ENCODE assay signal across 20 cellular contexts in the genomic region with DNA sequence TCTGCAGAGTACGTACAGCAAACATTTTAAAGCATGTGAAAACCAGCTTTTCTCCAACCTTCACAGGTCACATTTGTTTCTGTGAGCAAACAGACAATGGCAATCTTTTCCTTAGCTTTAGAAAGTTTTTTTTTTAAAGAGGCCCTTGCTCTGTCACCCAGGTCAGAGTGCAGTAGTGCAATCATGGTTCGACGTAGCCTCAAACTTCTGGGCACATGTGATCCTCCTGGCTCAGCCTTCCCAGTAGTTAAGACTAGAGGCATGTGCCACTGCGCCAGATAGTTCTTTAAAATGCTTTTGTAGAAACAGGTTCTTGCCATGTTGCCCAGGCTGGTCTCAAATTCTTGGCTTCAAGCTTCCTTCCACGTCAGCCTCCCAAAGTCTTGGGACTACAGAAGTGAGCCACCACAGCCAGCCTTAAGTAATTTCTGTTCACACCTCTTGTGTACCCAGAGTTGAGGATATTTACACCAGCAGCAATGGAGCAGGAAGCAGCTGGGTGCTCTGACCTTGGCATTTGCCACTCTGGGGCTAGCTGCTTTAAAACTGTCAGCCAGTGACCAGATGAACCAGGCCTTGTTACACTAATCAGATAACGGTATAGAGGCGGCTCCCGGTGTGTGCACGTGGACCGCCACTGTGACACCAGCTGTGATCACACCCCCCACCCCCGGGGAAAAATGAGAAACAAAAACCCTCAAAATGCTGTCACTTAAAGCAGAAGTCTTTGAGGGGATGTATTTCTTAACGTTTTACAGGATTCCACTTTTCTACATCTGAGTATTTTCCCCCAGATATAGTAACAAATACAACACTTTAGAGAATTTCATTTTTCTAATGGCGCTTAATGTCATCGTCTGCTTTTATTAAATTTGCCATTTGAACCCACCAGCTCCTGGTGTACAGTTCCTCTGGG.
DNase-seq lines count a peak whose midpoint lies in the region; ATAC-seq, FAIRE-seq and TF ChIP-seq lines count a peak whose summit lies in the region.
"Had no signal": no experiment of that assay in that cellular context is flagged by ENCODE, and none has a peak within 500 bp of the region (broad histone marks: within the 10 kb centered on the region; RNA-seq: fewer than 3 reads in every experiment).

No MANE protein-coding gene starts in this region.

- H4K20me1 ChIP-seq in K562 (replicated peaks; ENCODE audit: control insufficient read depth, insufficient read depth, low read length): no peaks in the 10 kb centered on the region

- FAIRE-seq in K562 (lab: Jason Lieb, UNC): peak; percentile 40
- FAIRE-seq: G401.6, GM12892 had no signal

- H2AFZ ChIP-seq in K562 (ENCODE audit: low read depth, low read length): no peak overlapping the region
- H2AFZ ChIP-seq: GM23248 had no signal

- peak; percentile 18 for DNase-seq in DMS53 (lab: John Stamatoyannopoulos, UW)
- no peak for DNase-seq in DMS53 treated with DMSO at 0.1 percent for 48 hours (lab: John Stamatoyannopoulos, UW; ENCODE audit: unreplicated experiment)
- DNase-seq in NCI-H82 treated with DMSO at 0.1 percent for 48 hours (lab: John Stamatoyannopoulos, UW; ENCODE audit: unreplicated experiment): peak; percentile 71
- DNase-seq in K562 (ENCODE audit: extremely low read depth in 1 of 4, low spot score in 3 of 4): peak in 3 of 4 experiments; percentile 11 to 45 (median 23)
- DNase-seq in sciatic nerve (ENCODE audit: low spot score): no peak
- no peak for DNase-seq in T-helper 17 cell
- no peak for DNase-seq in SKM-1 treated with dmso at 0.1 percent for 144 hours (lab: John Stamatoyannopoulos, UW; ENCODE audit: unreplicated experiment)
- DNase-seq: C1 segment of cervical spinal cord, COR-L47, DMS79 treated with DMSO at 0.1 percent for 48 hours, GM23248, MG63, NCI-H1105 treated with DMSO at 0.1 percent for 48 hours, NCI-H1930, NCI-H510A treated with DMSO at 0.1 percent for 48 hours, PC-3 had no signal

- CTCF ChIA-PET in K562 (lab: Yijun Ruan, JAX; ENCODE audit: low intra/inter-chr PET ratio): no interaction called here

- in situ Hi-C loops in K562 (cut with MboI): no loop called here

- BruUV-seq in K562 (replicated peaks; lab: Mats Ljungman, UMichigan): no TSS peak

- H3K27me3 Mint-ChIP-seq in T-helper 17 cell: peaks cover 25% of the 10 kb centered on the region

- no peaks in the 10 kb centered on the region for H3K36me3 ChIP-seq in K562 (ENCODE audit: control insufficient read depth, insufficient read depth, low read length)
- H3K36me3 ChIP-seq: MG63 had no signal

- H3K9ac ChIP-seq in K562 (ENCODE audit: insufficient read depth in 1 of 2, low read depth in 2 of 2, low read length in 2 of 2): no peak overlapping the region
- H3K9ac ChIP-seq: GM23248 had no signal

- H3K4me3 Mint-ChIP-seq in T-helper 17 cell: no peak overlapping the region

- H3K4me3 ChIP-seq in K562: no peak overlapping the region
- H3K4me3 ChIP-seq: GM23248, MG63 had no signal

- peaks cover 2% of the 10 kb centered on the region for H3K4me1 Mint-ChIP-seq in T-helper 17 cell

- intact Hi-C loops in K562 (cut with micrococcal nuclease) (no loop called here), sciatic nerve (cut with DNase I) (no loop called here)

- TF ChIP-seq POLR2A in K562 (conservative IDR thresholded peaks at IDR 0.05): no peak

- TF ChIP-seq RAD21 in K562 (CRISPR knock-in tag; conservative IDR thresholded peaks at IDR 0.05 in 1 of 2, IDR thresholded peaks at IDR 0.05 in 1 of 2): no peak

- H3K27ac Mint-ChIP-seq in T-helper 17 cell: no peak overlapping the region

- WGBS in K562 (ENCODE audit: insufficient coverage, low coverage, missing lambda C conversion rate): 8% methylated on average over 14 of the region's 14 CpGs

- TF ChIP-seq CTCF in K562 (IDR thresholded peaks at IDR 0.05 in 2 of 3, conservative IDR thresholded peaks at IDR 0.05 in 1 of 3; ENCODE audit: insufficient read depth in 2 of 3, low read depth in 1 of 3, low read length in 3 of 3): no peak

- ATAC-seq in K562: peak; percentile 81
- ATAC-seq in sciatic nerve: peak; percentile 37
- no peak for ATAC-seq in GM21737 (IDR thresholded peaks at IDR 0.05; ENCODE audit: unreplicated experiment)
- no peak for ATAC-seq in T-helper 17 cell
- ATAC-seq: PC-3 had no signal

- POLR2A ChIA-PET in K562 (lab: Yijun Ruan, JAX): interaction anchor here (0.7 to 1.8 kb wide), 3 partner anchors 15 to 26 kb away, joined by 3 to 4 read pairs (median 4); no protein-coding TSS in a partner anchor

- peaks cover 54 to 68% of the 10 kb centered on the region in 2 experiments for H3K27me3 ChIP-seq in K562 (ENCODE audit: control insufficient read depth in 2 of 2, insufficient read depth in 2 of 2, low read length in 2 of 2)
- H3K27me3 ChIP-seq: MG63 had no signal

- no peak for TF ChIP-seq EP300 in K562 (IDR thresholded peaks at IDR 0.05; ENCODE audit: low read length)

- H3K27ac ChIP-seq in K562 (ENCODE audit: extremely low read depth, low read depth, low read length): no peak overlapping the region
- H3K27ac ChIP-seq: 22Rv1, GM23248 had no signal

- H3K79me2 ChIP-seq in K562 (ENCODE audit: control insufficient read depth, insufficient read depth, low read length): no peaks in the 10 kb centered on the region

- no peaks in the 10 kb centered on the region for H3K36me3 Mint-ChIP-seq in T-helper 17 cell (ENCODE audit: low read depth)

- no peaks in the 10 kb centered on the region for H3K9me1 ChIP-seq in K562 (ENCODE audit: control insufficient read depth, insufficient read depth, low read length)

- H3K4me2 ChIP-seq in K562 (ENCODE audit: insufficient read depth, low read length): no peak overlapping the region

- H3K4me1 ChIP-seq in K562 (replicated peaks in 1 of 2; ENCODE audit: control insufficient read depth in 2 of 2, insufficient read depth in 2 of 2, low read length in 2 of 2): no peaks in the 10 kb centered on the region; a peak in 1 of 5 replicates

- no peaks in the 10 kb centered on the region for H3K9me3 ChIP-seq in K562 (replicated peaks; ENCODE audit: control insufficient read depth, insufficient read depth, low read depth, low read length)
- no peaks in the 10 kb centered on the region for H3K9me3 ChIP-seq in T-helper 17 cell (ENCODE audit: control insufficient read depth, low read length, poor library complexity, severe bottlenecking)
- H3K9me3 ChIP-seq: MG63 had no signal

TF ChIP-seq in K562, 482 proteins besides CTCF, POLR2A, EP300 and RAD21:
- TF ChIP-seq BHLHE40 (IDR thresholded peaks at IDR 0.05; ENCODE audit: low read length): peak; percentile 31; the same call in 1 of the 2 replicates
- TF ChIP-seq, protein P1, sequence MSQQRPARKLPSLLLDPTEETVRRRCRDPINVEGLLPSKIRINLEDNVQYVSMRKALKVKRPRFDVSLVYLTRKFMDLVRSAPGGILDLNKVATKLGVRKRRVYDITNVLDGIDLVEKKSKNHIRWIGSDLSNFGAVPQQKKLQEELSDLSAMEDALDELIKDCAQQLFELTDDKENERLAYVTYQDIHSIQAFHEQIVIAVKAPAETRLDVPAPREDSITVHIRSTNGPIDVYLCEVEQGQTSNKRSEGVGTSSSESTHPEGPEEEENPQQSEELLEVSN (IDR thresholded peaks at IDR 0.05; ENCODE audit: borderline replicate concordance in 1 of 2, extremely low read depth in 1 of 2, insufficient read depth in 1 of 2, insufficient read length in 1 of 2, low read depth in 1 of 2, low read length in 1 of 2, poor library complexity in 1 of 2, severe bottlenecking in 1 of 2): peak in 1 of 2 experiments; percentile 16
- TF ChIP-seq, protein P2, sequence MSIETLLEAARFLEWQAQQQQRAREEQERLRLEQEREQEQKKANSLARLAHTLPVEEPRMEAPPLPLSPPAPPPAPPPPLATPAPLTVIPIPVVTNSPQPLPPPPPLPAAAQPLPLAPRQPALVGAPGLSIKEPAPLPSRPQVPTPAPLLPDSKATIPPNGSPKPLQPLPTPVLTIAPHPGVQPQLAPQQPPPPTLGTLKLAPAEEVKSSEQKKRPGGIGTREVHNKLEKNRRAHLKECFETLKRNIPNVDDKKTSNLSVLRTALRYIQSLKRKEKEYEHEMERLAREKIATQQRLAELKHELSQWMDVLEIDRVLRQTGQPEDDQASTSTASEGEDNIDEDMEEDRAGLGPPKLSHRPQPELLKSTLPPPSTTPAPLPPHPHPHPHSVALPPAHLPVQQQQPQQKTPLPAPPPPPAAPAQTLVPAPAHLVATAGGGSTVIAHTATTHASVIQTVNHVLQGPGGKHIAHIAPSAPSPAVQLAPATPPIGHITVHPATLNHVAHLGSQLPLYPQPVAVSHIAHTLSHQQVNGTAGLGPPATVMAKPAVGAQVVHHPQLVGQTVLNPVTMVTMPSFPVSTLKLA (conservative IDR thresholded peaks at IDR 0.05): peak in 1 of 2 experiments; percentile 56; a peak in 1 of 4 replicates
- no peak for TF ChIP-seq CTBP1 (IDR thresholded peaks at IDR 0.05; ENCODE audit: borderline replicate concordance)
- peak; percentile 8 for TF ChIP-seq CBX2 (IDR thresholded peaks at IDR 0.05; ENCODE audit: insufficient read depth, low read length, poor library complexity, severe bottlenecking)
- TF ChIP-seq, protein P3, sequence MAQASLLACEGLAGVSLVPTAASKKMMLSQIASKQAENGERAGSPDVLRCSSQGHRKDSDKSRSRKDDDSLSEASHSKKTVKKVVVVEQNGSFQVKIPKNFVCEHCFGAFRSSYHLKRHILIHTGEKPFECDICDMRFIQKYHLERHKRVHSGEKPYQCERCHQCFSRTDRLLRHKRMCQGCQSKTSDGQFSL (CRISPR knock-in tag; IDR thresholded peaks at IDR 0.05): 0 out of 2 replicates have a peak, but pooled peaks have one; percentile 13
- TF ChIP-seq, protein P3 (tag; IDR thresholded peaks at IDR 0.05): no peak
- 0 out of 2 replicates have a peak, but pooled peaks have one; percentile 7 for TF ChIP-seq CXXC5 (CRISPR knock-in tag; IDR thresholded peaks at IDR 0.05)
- TF ChIP-seq KLF1 (tag; IDR thresholded peaks at IDR 0.05): no peak
- TF ChIP-seq L3MBTL2 (IDR thresholded peaks at IDR 0.05): peak; percentile 75
- no peak for TF ChIP-seq TSC22D4 (tag; IDR thresholded peaks at IDR 0.05)
- TF ChIP-seq, protein P4, sequence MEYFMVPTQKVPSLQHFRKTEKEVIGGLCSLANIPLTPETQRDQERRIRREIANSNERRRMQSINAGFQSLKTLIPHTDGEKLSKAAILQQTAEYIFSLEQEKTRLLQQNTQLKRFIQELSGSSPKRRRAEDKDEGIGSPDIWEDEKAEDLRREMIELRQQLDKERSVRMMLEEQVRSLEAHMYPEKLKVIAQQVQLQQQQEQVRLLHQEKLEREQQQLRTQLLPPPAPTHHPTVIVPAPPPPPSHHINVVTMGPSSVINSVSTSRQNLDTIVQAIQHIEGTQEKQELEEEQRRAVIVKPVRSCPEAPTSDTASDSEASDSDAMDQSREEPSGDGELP (CRISPR knock-in tag; IDR thresholded peaks at IDR 0.05; ENCODE audit: borderline replicate concordance): peak; percentile 69; the same call in 1 of the 2 replicates

Comparison
In these comparisons a context has a peak if more than half of its experiments do, and no peak if none do; other contexts are left out.
1. DNase-seq: peak in DMS53 (single experiment), NCI-H82 treated with DMSO at 0.1 percent for 48 hours (single experiment) and K562 (3 of 4); none in DMS53 treated with DMSO at 0.1 percent for 48 hours (single experiment), sciatic nerve (single experiment), T-helper 17 cell (0 of 3) and SKM-1 treated with dmso at 0.1 percent for 144 hours (single experiment).
2. ATAC-seq: peak in K562 (single experiment) and sciatic nerve (single experiment); none in GM21737 (single experiment) and T-helper 17 cell (single experiment).